Comparison of ENCODE assay signal across 9 cellular contexts in genomic region chr9:2727966-2728613, GRCh38. TPM values are rescaled to one million over a fixed set of nuclear protein-coding genes. Genes with fewer than 3 reads are reported as not detected.
DNase-seq lines count a peak whose midpoint lies in the region; ATAC-seq, FAIRE-seq and TF ChIP-seq lines count a peak whose summit lies in the region.
"Had no signal": no experiment of that assay in that cellular context is flagged by ENCODE, and none has a peak within 500 bp of the region (broad histone marks: within the 10 kb centered on the region; RNA-seq: fewer than 3 reads in every experiment).

No MANE protein-coding gene starts in this region.

- peak; percentile 83 for ATAC-seq in HG02642 (IDR thresholded peaks at IDR 0.05; ENCODE audit: poor library complexity, unreplicated experiment)
- peak; percentile 83 to 93 (median 92) for ATAC-seq in pancreas

- H3K27ac ChIP-seq in pancreas = no peak overlapping the region

- WGBS in pancreas, 2 donors = 12 to 16% methylated on average over 5 of the region's 5 CpGs

- H3K9me3 ChIP-seq in pancreas = no peaks in the 10 kb centered on the region

- H3K4me1 Mint-ChIP-seq in activated T-helper 2 cell treated with anti-CD3 and anti-CD28 coated beads, Interferon-gamma antibody, Interleukin-2, Interleukin-4, amounts not matched to agents 10 μg/mL and 5 μg/mL and 100 μg/mL, durations not matched to agents 14 hours and 24 hours and 36 hours (ENCODE audit: low read depth) = peaks cover 5% of the 10 kb centered on the region

- H3K27me3 ChIP-seq in pancreas = no peaks in the 10 kb centered on the region

- H3K36me3 Mint-ChIP-seq in activated T-helper 2 cell treated with anti-CD3 and anti-CD28 coated beads, Interferon-gamma antibody, Interleukin-2, Interleukin-4, amounts not matched to agents 10 μg/mL and 5 μg/mL and 100 μg/mL, durations not matched to agents 14 hours and 24 hours and 36 hours (ENCODE audit: low read depth) = no peaks in the 10 kb centered on the region

- H3K9me3 Mint-ChIP-seq in activated T-helper 2 cell treated with anti-CD3 and anti-CD28 coated beads, Interferon-gamma antibody, Interleukin-2, Interleukin-4, amounts not matched to agents 10 μg/mL and 5 μg/mL and 100 μg/mL, durations not matched to agents 14 hours and 24 hours and 36 hours = no peaks in the 10 kb centered on the region

- no peak overlapping the region for H3K4me3 Mint-ChIP-seq in activated T-helper 2 cell treated with anti-CD3 and anti-CD28 coated beads, Interferon-gamma antibody, Interleukin-2, Interleukin-4, amounts not matched to agents 10 μg/mL and 5 μg/mL and 100 μg/mL, durations not matched to agents 14 hours and 24 hours and 36 hours (ENCODE audit: low read depth)

- DNase-seq in A172 (ENCODE audit: low spot score) (peak; percentile 55), GM12892 (ENCODE audit: insufficient read length) (no peak), NB4 (ENCODE audit: low read depth) (peak; percentile 92), SKM-1 treated with dmso at 0.1 percent for 144 hours (lab: John Stamatoyannopoulos, UW; ENCODE audit: unreplicated experiment) (peak; percentile 53), fibroblast of the conjunctiva (ENCODE audit: low read depth) (peak; percentile 59), pancreas (peak in 2 of 6 donors; percentile 42 to 53)
- DNase-seq in activated T-helper 2 cell treated with anti-CD3 and anti-CD28 coated beads, Interferon-gamma antibody, Interleukin-2, Interleukin-4, amounts not matched to agents 10 μg/mL and 5 μg/mL and 100 μg/mL, durations not matched to agents 14 hours and 24 hours and 36 hours (ENCODE audit: low spot score) = no peak

- H3K4me3 ChIP-seq in NB4 (ENCODE audit: low read depth, low read length) (no peak overlapping the region), pancreas (no peak overlapping the region)

- FAIRE-seq in GM12892 (lab: Jason Lieb, UNC) (peak; percentile 58), pancreas (lab: Jason Lieb, UNC) (no peak)

- TF ChIP-seq POLR2A in GM12892 (IDR thresholded peaks at IDR 0.05; ENCODE audit: low read depth, low read length) (no peak), NB4 (IDR thresholded peaks at IDR 0.05; ENCODE audit: extremely low read depth, insufficient read length) (no peak)

- no peaks in the 10 kb centered on the region for H3K27me3 Mint-ChIP-seq in activated T-helper 2 cell treated with anti-CD3 and anti-CD28 coated beads, Interferon-gamma antibody, Interleukin-2, Interleukin-4, amounts not matched to agents 10 μg/mL and 5 μg/mL and 100 μg/mL, durations not matched to agents 14 hours and 24 hours and 36 hours (ENCODE audit: low read depth)

- TF ChIP-seq CTCF in NB4 (IDR thresholded peaks at IDR 0.05; ENCODE audit: low read depth, low read length) = peak; percentile 98
- TF ChIP-seq CTCF in pancreas (IDR thresholded peaks at IDR 0.05) = peak in 3 of 4 donors; percentile 30 to 41 (median 40)

- peaks cover 0 to 12% (median 0%) of the 10 kb centered on the region in 3 donors for H3K4me1 ChIP-seq in pancreas

- intact Hi-C loops in pancreas (cut with DNase I) = loop anchor here in 1 of 3 donors (10.0 kb wide), 1 partner anchor 593 kb away; no protein-coding TSS in a partner anchor
- intact Hi-C loops in activated T-helper 2 cell treated with anti-CD3 and anti-CD28 coated beads, Interferon-gamma antibody, Interleukin-2, Interleukin-4, amounts not matched to agents 10 μg/mL and 5 μg/mL and 100 μg/mL, durations not matched to agents 14 hours and 24 hours and 36 hours (cut with micrococcal nuclease) = loop anchor here (2.0 to 10.0 kb wide), 5 partner anchors 107 to 853 kb away; partner anchors contain the start of gene VLDLR

- no peaks in the 10 kb centered on the region for H3K36me3 ChIP-seq in pancreas

- H3K27ac Mint-ChIP-seq in activated T-helper 2 cell treated with anti-CD3 and anti-CD28 coated beads, Interferon-gamma antibody, Interleukin-2, Interleukin-4, amounts not matched to agents 10 μg/mL and 5 μg/mL and 100 μg/mL, durations not matched to agents 14 hours and 24 hours and 36 hours = no peak overlapping the region

RNA-seq across cellular contexts. Expression of gene KCNV2, which starts 10.8 kb away (rescaled TPM):
- total RNA-seq in A172 (2014; rRNA removed; shearing (Covaris generic)) = not detected in 2 replicates
- polyA plus RNA-seq in GM12892 (2012; ENCODE audit: missing spikeins) = 0.30 TPM
- total RNA-seq in pancreas = not detected
- polyA plus RNA-seq in pancreas = not detected
- total RNA-seq in activated T-helper 2 cell treated with anti-CD3 and anti-CD28 coated beads, Interferon-gamma antibody, Interleukin-2, Interleukin-4, amounts not matched to agents 10 μg/mL and 5 μg/mL and 100 μg/mL, durations not matched to agents 14 hours and 24 hours and 36 hours = not detected in 2 replicates
- polyA plus RNA-seq: esophagus had no signal

Comparison
In these comparisons a context has a peak if more than half of its experiments do, and no peak if none do; other contexts are left out.
1. DNase-seq: peak in A172 (single experiment), NB4 (single experiment), SKM-1 treated with dmso at 0.1 percent for 144 hours (single experiment) and fibroblast of the conjunctiva (single experiment); none in GM12892 (single experiment) and activated T-helper 2 cell treated with anti-CD3 and anti-CD28 coated beads, Interferon-gamma antibody, Interleukin-2, Interleukin-4, amounts not matched to agents 10 μg/mL and 5 μg/mL and 100 μg/mL, durations not matched to agents 14 hours and 24 hours and 36 hours (single experiment).